2 cellular contexts compared by ENCODE assay signal in the genomic region with DNA sequence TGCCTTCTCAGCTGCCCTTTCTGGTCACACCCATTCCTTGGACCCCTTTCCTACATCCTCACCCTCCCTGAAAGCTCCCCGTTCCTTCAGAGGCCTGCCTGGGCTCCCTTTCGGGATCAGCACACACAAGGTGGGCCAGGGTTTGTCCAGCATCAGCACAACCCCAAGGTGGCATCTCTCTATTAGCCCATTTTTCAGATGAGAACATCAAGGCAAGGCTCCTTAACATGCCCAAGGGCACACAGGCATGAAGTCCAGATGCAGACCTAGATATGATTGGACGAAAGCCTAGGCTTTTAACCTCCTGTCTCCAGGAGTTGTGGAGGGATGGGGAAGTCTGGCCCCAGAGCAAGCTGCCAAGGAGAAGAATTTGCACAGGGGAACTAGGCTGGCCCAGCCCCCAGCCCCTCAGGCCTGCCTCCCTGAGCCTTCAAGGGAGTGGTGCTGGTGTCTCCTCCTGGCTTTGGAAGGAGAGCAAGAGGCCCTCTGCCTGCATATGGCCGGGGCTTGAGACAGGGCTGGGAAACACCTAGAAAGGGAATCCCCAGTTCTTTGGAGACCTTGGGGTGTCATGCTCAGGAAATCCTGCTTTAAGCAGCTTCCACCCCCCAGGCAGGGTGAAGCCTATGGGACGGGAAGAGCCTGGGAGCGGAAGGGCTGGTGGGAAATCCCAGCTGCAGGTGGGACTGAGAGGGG.
TF ChIP-seq lines count a peak whose summit lies in the region.

No MANE protein-coding gene starts in this region.

TF ChIP-seq in GM12878, 131 proteins besides CTCF, POLR2A, EP300 and RAD21:
- TF ChIP-seq SMC3 (IDR thresholded peaks at IDR 0.05; ENCODE audit: borderline replicate concordance, low read length) (no peak), EED (IDR thresholded peaks at IDR 0.05; ENCODE audit: low read depth) (peak; percentile 73)

TF ChIP-seq in HepG2, 621 proteins besides CTCF, POLR2A, EP300 and RAD21:
- TF ChIP-seq TOE1 (CRISPR knock-in tag; IDR thresholded peaks at IDR 0.05), result no peak
- TF ChIP-seq ZNF629 (CRISPR knock-in tag; conservative IDR thresholded peaks at IDR 0.05), result peak; percentile 67
